In the genomic region with DNA sequence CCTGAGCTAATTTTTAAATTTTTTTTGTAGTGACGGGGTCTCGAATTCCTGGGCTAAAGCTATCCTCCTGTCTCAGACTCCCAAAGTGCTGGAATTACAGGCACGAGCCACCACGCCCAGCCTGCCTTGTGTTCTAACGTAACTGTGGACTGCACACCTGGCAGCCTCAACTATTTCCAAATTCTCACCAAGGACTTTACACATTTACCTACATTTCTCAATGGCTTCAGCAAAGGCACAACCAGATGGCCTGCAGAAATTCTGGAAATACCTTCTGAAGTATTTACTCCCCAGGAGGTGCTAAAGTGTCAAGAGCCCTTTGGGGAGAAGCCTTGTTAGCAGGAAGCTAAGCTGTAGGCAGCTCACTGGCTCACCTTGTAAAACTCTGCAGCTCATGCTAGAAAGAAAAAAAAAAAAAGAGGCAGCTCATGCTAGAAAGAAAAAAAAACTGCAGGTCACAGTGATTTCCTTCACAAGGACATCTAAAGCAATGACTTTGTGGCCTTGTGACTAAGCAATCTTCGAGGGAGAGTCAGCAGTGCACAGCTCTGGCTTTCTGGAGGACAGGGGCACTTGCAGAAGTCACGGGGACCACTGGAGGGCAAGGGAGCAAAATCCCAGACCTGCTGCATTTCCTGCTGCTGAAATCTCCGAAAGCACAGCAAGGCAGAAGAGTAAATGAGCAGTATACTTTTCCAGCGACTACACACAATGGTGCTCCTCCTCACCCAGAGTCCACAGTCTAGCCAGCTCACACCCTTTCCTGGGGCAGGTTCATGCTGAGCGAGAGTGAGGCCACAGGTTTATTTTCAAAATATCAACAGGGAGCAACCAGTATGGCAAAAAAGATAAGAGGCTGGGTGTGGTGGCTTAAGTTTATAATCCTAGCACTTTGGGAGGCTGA, we compare ENCODE assay signal across 11 cellular contexts. TPM values are rescaled to one million over a fixed set of nuclear protein-coding genes. Genes with fewer than 3 reads are reported as not detected.
DNase-seq lines count a peak whose midpoint lies in the region; ATAC-seq, FAIRE-seq and TF ChIP-seq lines count a peak whose summit lies in the region.
"Had no signal": no experiment of that assay in that cellular context is flagged by ENCODE, and none has a peak within 500 bp of the region (broad histone marks: within the 10 kb centered on the region; RNA-seq: fewer than 3 reads in every experiment).

No MANE protein-coding gene starts in this region.

- no peak overlapping the region for H3K4me2 ChIP-seq in osteoblast (ENCODE audit: insufficient read depth, low read length)

- no peak for TF ChIP-seq EP300 in upper lobe of left lung (IDR thresholded peaks at IDR 0.05)

- no peak overlapping the region for H3K27ac ChIP-seq in right atrium auricular region
- peak overlapping the region; percentile 48 to 84 (median 80) for H3K27ac ChIP-seq in adrenal gland
- H3K27ac ChIP-seq in left lung = peak overlapping the region; percentile 53 to 70
- H3K27ac ChIP-seq in upper lobe of left lung = peak overlapping the region; percentile 57 to 74 (median 71)
- H3K27ac ChIP-seq in osteoblast (ENCODE audit: low read depth, low read length) = no peak overlapping the region

- FAIRE-seq in frontal cortex (lab: Jason Lieb, UNC) = no peak

- TF ChIP-seq POLR2A in adrenal gland (IDR thresholded peaks at IDR 0.05) (peak in 1 of 2 donors; percentile 73), upper lobe of left lung (IDR thresholded peaks at IDR 0.05) (no peak)

- intact Hi-C loops in Right ventricle myocardium superior (cut with DNase I) (no loop called here), adrenal gland (cut with DNase I) (no loop called here), left lung (cut with DNase I) (no loop called here)

- ATAC-seq in Right ventricle myocardium superior (ENCODE audit: poor library complexity) = peak; percentile 57
- peak; percentile 86 for ATAC-seq in left lung
- ATAC-seq in upper lobe of left lung (ENCODE audit: low FRiP score in 2 of 2) = peak; percentile 55 to 92

- H3K27me3 ChIP-seq in right atrium auricular region (no peaks in the 10 kb centered on the region), adrenal gland (no peaks in the 10 kb centered on the region), left lung (no peaks in the 10 kb centered on the region), upper lobe of left lung (no peaks in the 10 kb centered on the region), osteoblast (ENCODE audit: insufficient read depth, low read length) (no peaks in the 10 kb centered on the region)

- no peaks in the 10 kb centered on the region for H3K79me2 ChIP-seq in osteoblast (ENCODE audit: insufficient read depth, low read length)

- H3K36me3 ChIP-seq in right atrium auricular region (no peaks in the 10 kb centered on the region), adrenal gland (replicated peaks in 1 of 2) (no peaks in the 10 kb centered on the region), left lung (no peaks in the 10 kb centered on the region), upper lobe of left lung (no peaks in the 10 kb centered on the region), osteoblast (ENCODE audit: insufficient read depth, low read length) (no peaks in the 10 kb centered on the region)

- no peaks in the 10 kb centered on the region for H4K20me1 ChIP-seq in osteoblast (ENCODE audit: insufficient read depth, low read length)

- H3K9me3 ChIP-seq in right atrium auricular region (no peaks in the 10 kb centered on the region), adrenal gland (replicated peaks in 1 of 3) (no peaks in the 10 kb centered on the region), left lung (no peaks in the 10 kb centered on the region), upper lobe of left lung (no peaks in the 10 kb centered on the region), osteoblast (ENCODE audit: low read depth, low read length) (no peaks in the 10 kb centered on the region)

- H3K4me3 ChIP-seq in right atrium auricular region = no peak overlapping the region
- no peak overlapping the region for H3K4me3 ChIP-seq in adrenal gland
- H3K4me3 ChIP-seq in left lung = no peak overlapping the region
- H3K4me3 ChIP-seq in upper lobe of left lung = no peak overlapping the region
- H3K4me3 ChIP-seq in osteoblast (ENCODE audit: insufficient read depth, low read length) = no peak overlapping the region

- no peak overlapping the region for H2AFZ ChIP-seq in osteoblast (ENCODE audit: low read length)

- TF ChIP-seq CTCF in right atrium auricular region (IDR thresholded peaks at IDR 0.05) (no peak), adrenal gland (IDR thresholded peaks at IDR 0.05) (peak in 3 of 6 experiments; percentile 30 to 43 (median 33)), left lung (IDR thresholded peaks at IDR 0.05) (no peak), upper lobe of left lung (IDR thresholded peaks at IDR 0.05) (peak in 2 of 6 experiments; percentile 14 to 38), osteoblast (IDR thresholded peaks at IDR 0.05; ENCODE audit: extremely low read depth, low read depth, low read length) (no peak)

- no peak for DNase-seq in Right ventricle myocardium superior
- DNase-seq in right atrium auricular region (ENCODE audit: low spot score) = no peak
- DNase-seq in adrenal gland = peak; percentile 61 to 90 (median 82)
- peak in 1 of 2 donors; percentile 54 for DNase-seq in left lung
- DNase-seq in upper lobe of left lung = peak in 1 of 2 donors; percentile 84
- DNase-seq in osteoblast (ENCODE audit: insufficient read length, low spot score, missing footprints) = no peak
- no peak for DNase-seq in NCI-H69 (lab: John Stamatoyannopoulos, UW)
- no peak for DNase-seq in frontal cortex (ENCODE audit: low spot score in 2 of 2)
- DNase-seq: activated CD4-positive, alpha-beta T cell treated with anti-CD3 and anti-CD28 coated beads, Interleukin-2, amount 10 ng/mL, durations not matched to agents 24 days and 14 days; activated naive CD8-positive, alpha-beta T cell treated with anti-CD3 and anti-CD28 coated beads for 36 hours; MM.1S had no signal

- WGBS in adrenal gland, 4 donors = 45 to 55% (median 50%) methylated on average over 10 of the region's 10 CpGs
- WGBS in upper lobe of left lung, 2 donors = 42 to 57% methylated on average over 10 of the region's 10 CpGs

- H3K4me1 ChIP-seq in right atrium auricular region = peaks cover 0 to 5% of the 10 kb centered on the region in 2 donors
- H3K4me1 ChIP-seq in adrenal gland (replicated peaks in 1 of 2) = peaks cover 5 to 13% of the 10 kb centered on the region in 2 donors
- peaks cover 2 to 18% of the 10 kb centered on the region in 2 donors for H3K4me1 ChIP-seq in left lung
- H3K4me1 ChIP-seq in upper lobe of left lung = peaks cover 0 to 20% (median 14%) of the 10 kb centered on the region in 4 donors
- peaks cover 19% of the 10 kb centered on the region for H3K4me1 ChIP-seq in osteoblast (ENCODE audit: insufficient read depth, low read length)

RNA-seq across cellular contexts. Expression of a gene that starts 40.4 kb away (rescaled TPM):
- total RNA-seq in Right ventricle myocardium superior = 1.6 TPM
- total RNA-seq in right atrium auricular region = 1 to 10 TPM; 1.1 to 1.7 TPM
- total RNA-seq in adrenal gland = 10 to 100 TPM; 16.9 to 37.5 (median 24.1) TPM
- 10 to 100 TPM; 21.8 to 49.0 (median 23.1) TPM for polyA plus RNA-seq in adrenal gland
- 10 to 100 TPM; 24.2 to 31.8 TPM for total RNA-seq in left lung
- total RNA-seq in upper lobe of left lung = 10 to 100 TPM; 20.2 to 35.6 (median 26.6) TPM
- 7.7 and 10.5 TPM in 2 replicates for total RNA-seq in osteoblast
- under 0.01 TPM for total RNA-seq in frontal cortex

Comparison
In these comparisons a context has a peak if more than half of its experiments do, and no peak if none do; other contexts are left out.
1. DNase-seq: peak in adrenal gland (7 of 7); none in Right ventricle myocardium superior (single experiment), right atrium auricular region (single experiment), osteoblast (single experiment), NCI-H69 (single experiment) and frontal cortex (0 of 2).
2. H3K27ac ChIP-seq: peak in adrenal gland (5 of 5), left lung (2 of 2) and upper lobe of left lung (4 of 4); none in right atrium auricular region (0 of 2) and osteoblast (single experiment).
3. Peak in every context shown above with its lines, with median percentiles within 50 percentile points of each other: ATAC-seq.